ENCODE assay signal across 23 cellular contexts in the genomic region with DNA sequence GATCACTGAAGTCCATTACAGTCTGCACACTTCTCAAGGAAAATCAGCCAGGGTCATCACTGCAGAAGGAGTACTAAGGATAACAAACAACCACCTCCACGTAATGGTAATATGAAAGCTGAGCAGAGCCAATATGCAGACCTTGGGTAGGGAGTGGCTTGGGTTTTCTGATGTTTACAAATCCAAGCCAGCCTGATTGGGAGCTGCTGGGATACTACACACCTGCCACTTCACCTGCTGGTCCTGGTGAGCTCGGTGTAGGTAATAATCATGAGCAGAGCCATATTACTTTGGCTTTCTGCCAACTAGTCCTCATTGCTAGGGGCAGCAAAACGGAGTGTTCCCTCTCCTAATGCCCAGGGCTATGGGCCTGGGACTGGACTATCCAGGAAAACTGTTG.
DNase-seq lines count a peak whose midpoint lies in the region; ATAC-seq, FAIRE-seq and TF ChIP-seq lines count a peak whose summit lies in the region.
"Had no signal": no experiment of that assay in that cellular context is flagged by ENCODE, and none has a peak within 500 bp of the region (broad histone marks: within the 10 kb centered on the region; RNA-seq: fewer than 3 reads in every experiment).

No MANE protein-coding gene starts in this region.

- no peaks in the 10 kb centered on the region for H3K4me1 ChIP-seq in pancreas
- H3K4me1 ChIP-seq in right lobe of liver, result no peaks in the 10 kb centered on the region
- H3K4me1 ChIP-seq: gastroesophageal sphincter, prostate gland had no signal

- DNase-seq in NCI-H1092 treated with DMSO at 0.1 percent for 48 hours (lab: John Stamatoyannopoulos, UW) (peak; percentile 44), NCI-H2029 (lab: John Stamatoyannopoulos, UW) (peak; percentile 87), NCI-H510A treated with DMSO at 0.1 percent for 48 hours (lab: John Stamatoyannopoulos, UW) (peak; percentile 82), pancreas (peak in 4 of 6 donors; percentile 17 to 42 (median 30)), 8988T (no peak), right lobe of liver (no peak)
- no peak for DNase-seq in stimulated activated CD4-positive, alpha-beta T cell treated with anti-CD3 and anti-CD28 coated beads, Interleukin-4, amount 100 ng/mL, for 4 hours
- DNase-seq: activated CD4-positive, alpha-beta memory T cell treated with anti-CD3 and anti-CD28 coated beads for 36 hours; activated gamma-delta T cell treated with Interleukin-2 at 50 U/mL for 16 hours; CD4-positive, alpha-beta memory T cell; DND-41; endodermal cell; IMR-90; NCI-H446; RPMI8226; stimulated activated CD4-positive, alpha-beta T cell treated with anti-CD3 and anti-CD28 coated beads, Interleukin-1b, Interleukin-23, amount 100 ng/mL, for 48 hours had no signal

- 14 to 18% methylated on average over 3 of the region's 3 CpGs for WGBS in pancreas, 2 donors
- WGBS in right lobe of liver (ENCODE audit: insufficient coverage, low coverage, low lambda C conversion rate, missing lambda C conversion rate), result 69% methylated on average over 3 of the region's 3 CpGs

- TF ChIP-seq POLR2A in right lobe of liver (IDR thresholded peaks at IDR 0.05), result no peak

- no peaks in the 10 kb centered on the region for H3K27me3 ChIP-seq in pancreas
- H3K27me3 ChIP-seq in right lobe of liver, result no peaks in the 10 kb centered on the region
- H3K27me3 ChIP-seq: gastroesophageal sphincter had no signal

- FAIRE-seq in pancreas (lab: Jason Lieb, UNC), result no peak
- FAIRE-seq: colon, GM12878 had no signal

- H3K9me3 ChIP-seq in pancreas (no peaks in the 10 kb centered on the region), right lobe of liver (no peaks in the 10 kb centered on the region)
- H3K9me3 ChIP-seq: gastroesophageal sphincter, prostate gland had no signal

- H3K4me3 ChIP-seq in pancreas (no peak overlapping the region), right lobe of liver (no peak overlapping the region)
- H3K4me3 ChIP-seq: gastroesophageal sphincter, GM12878, prostate gland, thoracic aorta had no signal

- ATAC-seq in pancreas (peak; percentile 71 to 94 (median 86)), right lobe of liver (no peak)
- ATAC-seq: gastroesophageal sphincter; GM12878; SK-N-SH treated with all-trans-retinoic acid at 6 μM for 48 hours; stimulated activated memory B cell treated with anti-CD40 and anti-IgM and Interleukin-4, amounts not matched to agents 10 μg/mL and 1 μg/mL and 100 μg/mL, for 72 hours had no signal

- no peak for TF ChIP-seq CTCF in pancreas (IDR thresholded peaks at IDR 0.05)
- no peak for TF ChIP-seq CTCF in right lobe of liver (IDR thresholded peaks at IDR 0.05)

- intact Hi-C loops in pancreas (cut with DNase I), result no loop called here
- intact Hi-C loops in right lobe of liver (cut with DNase I), result no loop called here

- no peaks in the 10 kb centered on the region for H3K36me3 ChIP-seq in pancreas
- H3K36me3 ChIP-seq in right lobe of liver, result no peaks in the 10 kb centered on the region
- H3K36me3 ChIP-seq: gastroesophageal sphincter, prostate gland, thoracic aorta had no signal

- H3K27ac ChIP-seq in pancreas (no peak overlapping the region), right lobe of liver (no peak overlapping the region)
- H3K27ac ChIP-seq: gastroesophageal sphincter, prostate gland, thoracic aorta had no signal

Comparison
In these comparisons a context has a peak if more than half of its experiments do, and no peak if none do; other contexts are left out.
1. DNase-seq: peak in NCI-H1092 treated with DMSO at 0.1 percent for 48 hours (single experiment), NCI-H2029 (single experiment), NCI-H510A treated with DMSO at 0.1 percent for 48 hours (single experiment) and pancreas (4 of 6); none in 8988T (single experiment), right lobe of liver (0 of 3) and stimulated activated CD4-positive, alpha-beta T cell treated with anti-CD3 and anti-CD28 coated beads, Interleukin-4, amount 100 ng/mL, for 4 hours (0 of 2).
2. ATAC-seq: peak in pancreas (4 of 4); none in right lobe of liver (0 of 4).